14 cellular contexts compared by ENCODE assay signal in the genomic region with DNA sequence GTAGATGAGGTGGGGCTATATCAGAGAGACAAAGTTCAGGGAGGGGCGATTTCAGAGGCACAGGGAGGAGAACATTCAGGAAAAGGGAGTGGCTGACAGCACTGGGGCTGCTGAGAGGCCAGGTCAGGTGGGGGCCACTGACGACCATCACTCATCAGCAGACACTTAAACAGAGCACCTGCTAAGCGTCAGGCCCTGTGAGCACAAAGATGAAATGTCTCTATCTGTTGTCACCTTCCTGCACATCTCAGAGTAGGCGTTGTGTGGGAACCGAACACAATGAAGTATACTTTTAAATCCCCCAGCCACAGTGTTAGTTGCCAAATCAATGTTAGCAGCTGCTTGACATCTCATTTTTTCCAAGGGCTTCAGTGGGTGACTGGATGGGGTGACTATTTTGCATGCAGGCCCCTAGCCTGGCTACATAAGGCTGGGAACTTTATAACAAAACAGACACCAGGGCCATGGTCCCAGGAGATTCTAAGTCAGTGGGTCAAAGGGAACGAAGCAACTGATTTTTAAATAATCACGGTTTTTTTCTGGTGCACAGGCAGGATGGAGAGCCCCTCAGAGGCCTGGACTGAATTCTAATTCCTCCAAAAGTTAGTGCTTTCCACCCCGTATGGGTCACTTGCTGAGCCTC.
"Had no signal": no experiment of that assay in that cellular context is flagged by ENCODE, and none has a peak within 500 bp of the region (broad histone marks: within the 10 kb centered on the region; RNA-seq: fewer than 3 reads in every experiment).

No MANE protein-coding gene starts in this region.

- H3K36me3 ChIP-seq: esophagus squamous epithelium had no signal

- H3K9me2 ChIP-seq: SK-N-SH had no signal

- H3K27me3 Mint-ChIP-seq: activated CD4-positive, alpha-beta T cell treated with anti-CD3 and anti-CD28 coated beads, Interleukin-2, amount 10 ng/mL, durations not matched to agents 7 days and 5 days had no signal

- H3K27me3 ChIP-seq: esophagus squamous epithelium had no signal

- H3K9me3 Mint-ChIP-seq: activated CD4-positive, alpha-beta T cell treated with anti-CD3 and anti-CD28 coated beads, Interleukin-2, amount 10 ng/mL, durations not matched to agents 7 days and 5 days; activated naive CD4-positive, alpha-beta T cell treated with anti-CD3 and anti-CD28 coated beads, Interleukin-2, amount 50 U/mL, for 72 hours; brain; neural crest cell had no signal

- H3K79me2 ChIP-seq: parathyroid adenoma had no signal

- H3K4me1 ChIP-seq: esophagus squamous epithelium, parathyroid adenoma had no signal

- H3K27ac Mint-ChIP-seq: activated CD4-positive, alpha-beta T cell treated with anti-CD3 and anti-CD28 coated beads, Interleukin-2, amount 10 ng/mL, durations not matched to agents 7 days and 5 days; activated naive CD4-positive, alpha-beta T cell treated with anti-CD3 and anti-CD28 coated beads, Interleukin-2, amount 50 U/mL, for 72 hours; brain had no signal

- H3K4me3 Mint-ChIP-seq: activated CD4-positive, alpha-beta T cell treated with anti-CD3 and anti-CD28 coated beads, Interleukin-2, amount 10 ng/mL, durations not matched to agents 7 days and 5 days; brain; neural crest cell had no signal

- H3K4me3 ChIP-seq: esophagus squamous epithelium, skin epidermis had no signal

- H3K4me1 Mint-ChIP-seq: activated CD4-positive, alpha-beta T cell treated with anti-CD3 and anti-CD28 coated beads, Interleukin-2, amount 10 ng/mL, durations not matched to agents 7 days and 5 days; brain; neural crest cell had no signal

- H3K4me2 ChIP-seq: SK-N-SH had no signal

- DNase-seq: activated CD4-positive, alpha-beta T cell treated with anti-CD3 and anti-CD28 coated beads, Interleukin-2, amount 10 ng/mL, durations not matched to agents 7 days and 5 days; activated CD8-positive, alpha-beta memory T cell treated with anti-CD3 and anti-CD28 coated beads for 24 hours; amniotic stem cell; esophagus squamous epithelium; foreskin fibroblast; islet precursor cell; retina; SK-N-SH; stimulated activated naive CD4-positive, alpha-beta T cell treated with Interleukin-2 at 50 U/mL for 16 hours had no signal

- H2AFZ ChIP-seq: parathyroid adenoma had no signal

- H3K27ac ChIP-seq: esophagus squamous epithelium, parathyroid adenoma had no signal

- H3K9me3 ChIP-seq: esophagus squamous epithelium, SK-N-SH had no signal

- H3K36me3 Mint-ChIP-seq: activated naive CD4-positive, alpha-beta T cell treated with anti-CD3 and anti-CD28 coated beads, Interleukin-2, amount 50 U/mL, for 72 hours; brain had no signal

- H3K9ac ChIP-seq: parathyroid adenoma, SK-N-SH had no signal
